8 cellular contexts compared by ENCODE assay signal in the genomic region with DNA sequence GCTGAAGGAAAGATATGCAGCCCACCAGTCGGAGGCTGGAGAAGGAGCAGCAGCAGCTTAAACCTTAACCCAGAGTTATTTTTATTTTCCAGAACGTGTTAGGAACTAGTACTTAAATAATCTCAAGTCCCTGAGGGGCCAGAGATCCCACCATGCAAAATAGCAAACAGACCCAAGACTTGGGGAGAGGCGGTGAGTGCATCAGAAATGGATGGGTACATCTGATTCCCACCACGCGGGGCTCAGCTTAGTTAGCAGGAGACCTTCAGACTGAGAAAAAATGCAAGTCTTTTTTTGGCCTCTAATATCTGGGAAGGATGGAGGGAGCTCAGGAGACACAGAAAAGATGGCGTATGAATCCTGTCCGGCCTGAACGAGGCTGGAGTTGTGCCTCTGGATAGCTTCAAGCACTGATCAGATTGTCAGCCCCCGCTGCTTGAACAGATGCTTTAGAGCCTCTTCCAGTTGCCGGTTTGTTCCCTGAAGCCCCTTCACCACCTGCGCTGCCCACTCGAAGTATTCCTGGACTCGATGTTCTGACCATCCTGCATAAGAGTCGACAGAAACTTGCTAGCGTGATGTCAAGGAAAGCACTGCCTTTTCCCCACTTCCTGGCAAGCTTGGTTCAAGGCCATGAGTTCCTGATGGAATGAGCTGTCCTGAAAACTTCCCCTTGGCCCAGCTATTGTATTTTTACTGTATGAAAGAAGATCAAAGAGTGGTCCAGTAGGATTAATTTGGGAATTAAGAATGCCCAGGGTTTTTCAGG. TPM values are rescaled to one million over a fixed set of nuclear protein-coding genes. Genes with fewer than 3 reads are reported as not detected.
A peak's percentile ranks its signal among the peaks of the same experiment; 100 is the strongest.
DNase-seq lines count a peak whose midpoint lies in the region; TF ChIP-seq lines count a peak whose summit lies in the region.

No MANE protein-coding gene starts in this region.

- no peaks in the 10 kb centered on the region for H3K36me3 ChIP-seq in duodenal mucosa (ENCODE audit: control insufficient read depth in 1 of 2, insufficient read depth in 2 of 2, low read length in 2 of 2)

- peak overlapping the region; percentile 99 for H3K4me3 ChIP-seq in GM12864 (ENCODE audit: low read depth, low read length)
- peak overlapping the region; percentile 75 to 97 for H3K4me3 ChIP-seq in duodenal mucosa (ENCODE audit: low read depth in 1 of 2, low read length in 2 of 2)

- peak overlapping the region; percentile 80 to 99 for H3K9ac ChIP-seq in duodenal mucosa (ENCODE audit: low read depth in 1 of 2, low read length in 2 of 2)

- H3K4me3 Mint-ChIP-seq in progenitor cell of endocrine pancreas (ENCODE audit: low read depth): peak overlapping the region; percentile 95

- H3K36me3 Mint-ChIP-seq in progenitor cell of endocrine pancreas (ENCODE audit: insufficient read depth): no peaks in the 10 kb centered on the region

- DNase-seq in GM12864 (ENCODE audit: low read depth): no peak
- DNase-seq in NCI-H69 (lab: John Stamatoyannopoulos, UW): peak; percentile 65
- DNase-seq in progenitor cell of endocrine pancreas (ENCODE audit: low spot score, unreplicated experiment): no peak
- DNase-seq in NCI-H748 (lab: John Stamatoyannopoulos, UW; ENCODE audit: unreplicated experiment): no peak
- no peak for DNase-seq in posterior vena cava (ENCODE audit: low spot score)
- no peak for DNase-seq in AG08396 (ENCODE audit: low spot score)
- no peak for DNase-seq in central memory CD4-positive, alpha-beta T cell

- H3K9me3 Mint-ChIP-seq in progenitor cell of endocrine pancreas (ENCODE audit: low read depth): no peaks in the 10 kb centered on the region

- peaks cover 31 to 41% of the 10 kb centered on the region in 2 donors for H3K4me1 ChIP-seq in duodenal mucosa (ENCODE audit: control insufficient read depth in 1 of 2, insufficient read depth in 2 of 2, low read length in 2 of 2)

- peaks cover 9% of the 10 kb centered on the region for H3K4me1 Mint-ChIP-seq in progenitor cell of endocrine pancreas (ENCODE audit: low read depth)

- H3K9me3 ChIP-seq in duodenal mucosa (ENCODE audit: control insufficient read depth in 1 of 2, low read length in 2 of 2): no peaks in the 10 kb centered on the region

- intact Hi-C loops in posterior vena cava (cut with DNase I): no loop called here

- H3K27ac Mint-ChIP-seq in progenitor cell of endocrine pancreas: no peak overlapping the region

- peak overlapping the region; percentile 96 for H3K27ac ChIP-seq in duodenal mucosa (ENCODE audit: low read depth, low read length)

- no peaks in the 10 kb centered on the region for H3K27me3 ChIP-seq in duodenal mucosa (ENCODE audit: control insufficient read depth in 1 of 2, insufficient read depth in 2 of 2, low read length in 2 of 2)

- TF ChIP-seq CTCF in GM12864 (IDR thresholded peaks at IDR 0.05; ENCODE audit: low read depth, low read length, missing control alignments): no peak
- TF ChIP-seq CTCF in progenitor cell of endocrine pancreas (IDR thresholded peaks at IDR 0.05; ENCODE audit: unreplicated experiment): no peak

- H3K27me3 Mint-ChIP-seq in progenitor cell of endocrine pancreas: no peaks in the 10 kb centered on the region

RNA-seq across cellular contexts. Expression of a gene that starts 1.3 kb away (rescaled TPM):
- total RNA-seq in progenitor cell of endocrine pancreas: 14.5 and 16.6 TPM in 2 replicates
- 1 to 10 TPM; 5.9 to 8.6 TPM for total RNA-seq in posterior vena cava

RNA-seq across cellular contexts. Expression of a gene that starts 4.0 kb away (rescaled TPM):
- 83.4 and 90.6 TPM in 2 replicates for total RNA-seq in progenitor cell of endocrine pancreas
- 10 to 100 TPM; 63.6 to 75.8 TPM for total RNA-seq in posterior vena cava

RNA-seq across cellular contexts. Expression of a gene that starts 23.6 kb away (rescaled TPM):
- total RNA-seq in progenitor cell of endocrine pancreas (20.6 and 23.0 TPM in 2 replicates), posterior vena cava (1 to 10 TPM; 5.1 to 7.4 TPM)

RNA-seq across cellular contexts. Expression of a gene that starts 27.9 kb away (rescaled TPM):
- total RNA-seq in progenitor cell of endocrine pancreas (111 and 117 TPM in 2 replicates), posterior vena cava (10 to 100 TPM; 53.0 to 57.6 TPM)

RNA-seq across cellular contexts. Expression of a gene that starts 46.7 kb away (rescaled TPM):
- total RNA-seq in progenitor cell of endocrine pancreas (13.8 and 16.2 TPM in 2 replicates), posterior vena cava (10 to 100 TPM; 31.7 to 41.8 TPM)
